In genomic region chr2:70418514-70418913, GRCh38 we compare ENCODE assay signal across 21 cellular contexts.
"Had no signal": no experiment of that assay in that cellular context is flagged by ENCODE, and none has a peak within 500 bp of the region (broad histone marks: within the 10 kb centered on the region; RNA-seq: fewer than 3 reads in every experiment).

No MANE protein-coding gene starts in this region.

- H2AFZ ChIP-seq: parathyroid adenoma had no signal

- DNase-seq: activated CD4-positive, alpha-beta T cell treated with anti-CD3 and anti-CD28 coated beads, Interleukin-2, amount 10 ng/mL, durations not matched to agents 24 days and 14 days; activated CD4-positive, CD25-positive, alpha-beta regulatory T cell; activated CD8-positive, alpha-beta memory T cell treated with anti-CD3 and anti-CD28 coated beads, Interleukin-2, amount 50 U/mL, for 4 hours; activated CD8-positive, alpha-beta T cell treated with anti-CD3 and anti-CD28 coated beads, Interleukin-2, amount 10 ng/mL, durations not matched to agents 7 days and 5 days; activated naive CD8-positive, alpha-beta T cell treated with anti-CD3 and anti-CD28 coated beads for 36 hours; activated T-cell treated with anti-CD3 and anti-CD28 coated beads, Interleukin-2, amount 50 U/mL, for 72 hours; amygdala; body of pancreas; effector CD4-positive, alpha-beta T cell; esophagus squamous epithelium; hippocampal formation; kidney; left lung; naive B cell; stimulated activated CD4-positive, alpha-beta T cell treated with anti-CD3 and anti-CD28 coated beads, Interleukin-12 subunit alpha, Interleukin-12 subunit beta, amount 100 ng/mL, for 4 hours; stimulated activated CD4-positive, alpha-beta T cell treated with anti-CD3 and anti-CD28 coated beads, Interleukin-2, amount 100 ng/mL, for 24 hours; stomach had no signal

- H3K27ac ChIP-seq: body of pancreas, coronary artery, esophagus squamous epithelium, left lung, parathyroid adenoma, stomach, thoracic aorta had no signal

- H3K4me1 ChIP-seq: left lung, parathyroid adenoma, stomach had no signal

- H3K27me3 ChIP-seq: body of pancreas had no signal

- H3K4me1 Mint-ChIP-seq: activated CD4-positive, alpha-beta T cell treated with anti-CD3 and anti-CD28 coated beads, Interleukin-2, amount 10 ng/mL, durations not matched to agents 24 days and 14 days; activated naive CD8-positive, alpha-beta T cell treated with anti-CD3 and anti-CD28 coated beads for 36 hours; central memory CD8-positive, alpha-beta T cell; naive B cell had no signal

- H3K36me3 ChIP-seq: esophagus squamous epithelium, left lung, stomach, thoracic aorta had no signal

- H3K4me3 Mint-ChIP-seq: activated CD4-positive, alpha-beta T cell treated with anti-CD3 and anti-CD28 coated beads, Interleukin-2, amount 10 ng/mL, durations not matched to agents 24 days and 14 days; activated CD8-positive, alpha-beta T cell treated with anti-CD3 and anti-CD28 coated beads, Interleukin-2, amount 10 ng/mL, durations not matched to agents 7 days and 5 days; activated naive CD8-positive, alpha-beta T cell treated with anti-CD3 and anti-CD28 coated beads for 36 hours; activated T-cell treated with anti-CD3 and anti-CD28 coated beads, Interleukin-2, amount 50 U/mL, for 72 hours; central memory CD8-positive, alpha-beta T cell had no signal

- ATAC-seq: activated CD8-positive, alpha-beta T cell treated with anti-CD3 and anti-CD28 coated beads, Interleukin-2, amount 10 ng/mL, durations not matched to agents 7 days and 5 days; activated T-cell treated with anti-CD3 and anti-CD28 coated beads, Interleukin-2, amount 50 U/mL, for 72 hours; body of pancreas; left lung had no signal

- H3K27ac Mint-ChIP-seq: activated CD4-positive, alpha-beta T cell treated with anti-CD3 and anti-CD28 coated beads, Interleukin-2, amount 10 ng/mL, durations not matched to agents 24 days and 14 days; activated CD8-positive, alpha-beta T cell treated with anti-CD3 and anti-CD28 coated beads, Interleukin-2, amount 10 ng/mL, durations not matched to agents 7 days and 5 days; activated naive CD8-positive, alpha-beta T cell treated with anti-CD3 and anti-CD28 coated beads for 36 hours; activated T-cell treated with anti-CD3 and anti-CD28 coated beads, Interleukin-2, amount 50 U/mL, for 72 hours had no signal

- H3K27me3 Mint-ChIP-seq: activated naive CD8-positive, alpha-beta T cell treated with anti-CD3 and anti-CD28 coated beads for 36 hours had no signal

- H3K9me3 ChIP-seq: body of pancreas, esophagus squamous epithelium, left lung, stomach, thoracic aorta had no signal

- H3K79me2 ChIP-seq: parathyroid adenoma had no signal

- H3K4me3 ChIP-seq: body of pancreas, coronary artery, esophagus squamous epithelium, left lung, stomach, thoracic aorta had no signal

- H3K36me3 Mint-ChIP-seq: activated naive CD8-positive, alpha-beta T cell treated with anti-CD3 and anti-CD28 coated beads for 36 hours; naive B cell had no signal

- H3K9ac ChIP-seq: parathyroid adenoma had no signal

- H3K9me3 Mint-ChIP-seq: activated CD4-positive, alpha-beta T cell treated with anti-CD3 and anti-CD28 coated beads, Interleukin-2, amount 10 ng/mL, durations not matched to agents 24 days and 14 days; activated naive CD8-positive, alpha-beta T cell treated with anti-CD3 and anti-CD28 coated beads for 36 hours; activated T-cell treated with anti-CD3 and anti-CD28 coated beads, Interleukin-2, amount 50 U/mL, for 72 hours; central memory CD8-positive, alpha-beta T cell had no signal
